2 cellular contexts compared by ENCODE assay signal in the genomic region with DNA sequence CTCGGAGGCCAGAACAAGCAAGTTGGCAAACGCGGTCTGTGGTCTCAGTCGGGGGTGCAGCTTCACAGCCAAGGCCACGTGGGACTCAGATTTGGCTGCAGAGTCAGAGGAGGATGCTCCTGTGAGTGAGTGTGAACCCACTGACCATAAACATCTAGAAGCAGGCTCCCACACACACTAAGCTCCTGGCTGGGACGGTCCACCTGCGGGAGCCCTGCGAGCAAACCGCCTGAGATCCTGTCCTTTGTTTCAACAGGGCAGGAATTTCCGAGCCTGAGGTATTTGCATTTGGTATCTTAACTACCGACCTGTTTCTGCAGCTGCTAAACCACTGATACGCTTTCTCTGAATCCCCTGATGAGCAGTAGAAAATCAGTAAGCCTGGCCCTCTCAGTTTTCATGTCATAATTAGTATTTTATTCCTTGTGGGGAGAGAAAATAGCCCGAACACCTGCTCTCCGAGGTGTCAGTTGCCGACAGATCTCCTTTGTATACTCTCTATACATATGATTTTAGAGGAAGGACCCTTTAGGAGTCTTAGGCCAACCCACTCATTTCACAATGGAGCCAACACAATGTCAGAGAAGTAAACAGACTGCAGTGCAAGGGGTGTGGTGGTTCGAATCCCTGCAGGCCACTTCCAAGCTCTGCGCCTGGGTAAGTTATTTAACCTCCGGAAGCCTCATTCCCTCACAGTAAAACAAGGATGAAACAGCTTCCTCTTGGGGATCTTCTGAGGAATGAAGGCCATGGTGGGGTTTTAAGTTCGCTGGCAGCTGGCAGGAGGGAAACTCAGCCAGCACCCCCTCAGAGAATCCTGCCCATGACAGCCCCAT.
TF ChIP-seq lines count a peak whose summit lies in the region.

No MANE protein-coding gene starts in this region.

TF ChIP-seq in IMR-90, 13 proteins besides CTCF, POLR2A, EP300 and RAD21:
- TF ChIP-seq, protein P1, sequence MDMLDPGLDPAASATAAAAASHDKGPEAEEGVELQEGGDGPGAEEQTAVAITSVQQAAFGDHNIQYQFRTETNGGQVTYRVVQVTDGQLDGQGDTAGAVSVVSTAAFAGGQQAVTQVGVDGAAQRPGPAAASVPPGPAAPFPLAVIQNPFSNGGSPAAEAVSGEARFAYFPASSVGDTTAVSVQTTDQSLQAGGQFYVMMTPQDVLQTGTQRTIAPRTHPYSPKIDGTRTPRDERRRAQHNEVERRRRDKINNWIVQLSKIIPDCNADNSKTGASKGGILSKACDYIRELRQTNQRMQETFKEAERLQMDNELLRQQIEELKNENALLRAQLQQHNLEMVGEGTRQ (IDR thresholded peaks at IDR 0.05; ENCODE audit: low read depth, low read length), result no peak
- no peak for TF ChIP-seq RCOR1 (IDR thresholded peaks at IDR 0.05; ENCODE audit: insufficient replicate concordance, low read length)
- TF ChIP-seq, protein P2, sequence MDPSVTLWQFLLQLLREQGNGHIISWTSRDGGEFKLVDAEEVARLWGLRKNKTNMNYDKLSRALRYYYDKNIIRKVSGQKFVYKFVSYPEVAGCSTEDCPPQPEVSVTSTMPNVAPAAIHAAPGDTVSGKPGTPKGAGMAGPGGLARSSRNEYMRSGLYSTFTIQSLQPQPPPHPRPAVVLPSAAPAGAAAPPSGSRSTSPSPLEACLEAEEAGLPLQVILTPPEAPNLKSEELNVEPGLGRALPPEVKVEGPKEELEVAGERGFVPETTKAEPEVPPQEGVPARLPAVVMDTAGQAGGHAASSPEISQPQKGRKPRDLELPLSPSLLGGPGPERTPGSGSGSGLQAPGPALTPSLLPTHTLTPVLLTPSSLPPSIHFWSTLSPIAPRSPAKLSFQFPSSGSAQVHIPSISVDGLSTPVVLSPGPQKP (IDR thresholded peaks at IDR 0.05; ENCODE audit: borderline replicate concordance, low read depth, low read length), result no peak
- TF ChIP-seq BHLHE40 (IDR thresholded peaks at IDR 0.05; ENCODE audit: low read depth, low read length), result no peak
- no peak for TF ChIP-seq MAFK (IDR thresholded peaks at IDR 0.05; ENCODE audit: low read depth, low read length)
- no peak for TF ChIP-seq CHD1 (IDR thresholded peaks at IDR 0.05; ENCODE audit: low read depth, low read length)
TF ChIP-seq in IMR-90: peak in this region for 0.

TF ChIP-seq in K562, 482 proteins besides CTCF, POLR2A, EP300 and RAD21:
- TF ChIP-seq SP2 (IDR thresholded peaks at IDR 0.05; ENCODE audit: extremely low read depth, low read depth, low read length, poor library complexity, severe bottlenecking) (no peak), ZNF121 (CRISPR knock-in tag; conservative IDR thresholded peaks at IDR 0.05) (no peak), PHF20 (IDR thresholded peaks at IDR 0.05; ENCODE audit: partially characterized antibody) (no peak), PCBP2 (IDR thresholded peaks at IDR 0.05; ENCODE audit: low read depth, low read length, poor library complexity, severe bottlenecking) (no peak), PML (IDR thresholded peaks at IDR 0.05; ENCODE audit: low read length) (no peak), ZNF23 (CRISPR knock-in tag; IDR thresholded peaks at IDR 0.05) (no peak), NR2C2 (CRISPR knock-in tag; IDR thresholded peaks at IDR 0.05) (no peak), NR2C2 (tag; IDR thresholded peaks at IDR 0.05) (no peak), LARP7 (IDR thresholded peaks at IDR 0.05) (no peak), CCNT2 (IDR thresholded peaks at IDR 0.05; ENCODE audit: borderline replicate concordance, extremely low read depth, insufficient read length, low read depth, low read length) (no peak), HDAC8 (tag; IDR thresholded peaks at IDR 0.05) (no peak), SMAD2 (IDR thresholded peaks at IDR 0.05; ENCODE audit: low read depth, low read length) (no peak)
- TF ChIP-seq, protein P3, sequence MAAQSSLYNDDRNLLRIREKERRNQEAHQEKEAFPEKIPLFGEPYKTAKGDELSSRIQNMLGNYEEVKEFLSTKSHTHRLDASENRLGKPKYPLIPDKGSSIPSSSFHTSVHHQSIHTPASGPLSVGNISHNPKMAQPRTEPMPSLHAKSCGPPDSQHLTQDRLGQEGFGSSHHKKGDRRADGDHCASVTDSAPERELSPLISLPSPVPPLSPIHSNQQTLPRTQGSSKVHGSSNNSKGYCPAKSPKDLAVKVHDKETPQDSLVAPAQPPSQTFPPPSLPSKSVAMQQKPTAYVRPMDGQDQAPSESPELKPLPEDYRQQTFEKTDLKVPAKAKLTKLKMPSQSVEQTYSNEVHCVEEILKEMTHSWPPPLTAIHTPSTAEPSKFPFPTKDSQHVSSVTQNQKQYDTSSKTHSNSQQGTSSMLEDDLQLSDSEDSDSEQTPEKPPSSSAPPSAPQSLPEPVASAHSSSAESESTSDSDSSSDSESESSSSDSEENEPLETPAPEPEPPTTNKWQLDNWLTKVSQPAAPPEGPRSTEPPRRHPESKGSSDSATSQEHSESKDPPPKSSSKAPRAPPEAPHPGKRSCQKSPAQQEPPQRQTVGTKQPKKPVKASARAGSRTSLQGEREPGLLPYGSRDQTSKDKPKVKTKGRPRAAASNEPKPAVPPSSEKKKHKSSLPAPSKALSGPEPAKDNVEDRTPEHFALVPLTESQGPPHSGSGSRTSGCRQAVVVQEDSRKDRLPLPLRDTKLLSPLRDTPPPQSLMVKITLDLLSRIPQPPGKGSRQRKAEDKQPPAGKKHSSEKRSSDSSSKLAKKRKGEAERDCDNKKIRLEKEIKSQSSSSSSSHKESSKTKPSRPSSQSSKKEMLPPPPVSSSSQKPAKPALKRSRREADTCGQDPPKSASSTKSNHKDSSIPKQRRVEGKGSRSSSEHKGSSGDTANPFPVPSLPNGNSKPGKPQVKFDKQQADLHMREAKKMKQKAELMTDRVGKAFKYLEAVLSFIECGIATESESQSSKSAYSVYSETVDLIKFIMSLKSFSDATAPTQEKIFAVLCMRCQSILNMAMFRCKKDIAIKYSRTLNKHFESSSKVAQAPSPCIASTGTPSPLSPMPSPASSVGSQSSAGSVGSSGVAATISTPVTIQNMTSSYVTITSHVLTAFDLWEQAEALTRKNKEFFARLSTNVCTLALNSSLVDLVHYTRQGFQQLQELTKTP (IDR thresholded peaks at IDR 0.05; ENCODE audit: low read depth in 1 of 2, partially characterized antibody in 2 of 2), result no peak
- TF ChIP-seq, protein P4, sequence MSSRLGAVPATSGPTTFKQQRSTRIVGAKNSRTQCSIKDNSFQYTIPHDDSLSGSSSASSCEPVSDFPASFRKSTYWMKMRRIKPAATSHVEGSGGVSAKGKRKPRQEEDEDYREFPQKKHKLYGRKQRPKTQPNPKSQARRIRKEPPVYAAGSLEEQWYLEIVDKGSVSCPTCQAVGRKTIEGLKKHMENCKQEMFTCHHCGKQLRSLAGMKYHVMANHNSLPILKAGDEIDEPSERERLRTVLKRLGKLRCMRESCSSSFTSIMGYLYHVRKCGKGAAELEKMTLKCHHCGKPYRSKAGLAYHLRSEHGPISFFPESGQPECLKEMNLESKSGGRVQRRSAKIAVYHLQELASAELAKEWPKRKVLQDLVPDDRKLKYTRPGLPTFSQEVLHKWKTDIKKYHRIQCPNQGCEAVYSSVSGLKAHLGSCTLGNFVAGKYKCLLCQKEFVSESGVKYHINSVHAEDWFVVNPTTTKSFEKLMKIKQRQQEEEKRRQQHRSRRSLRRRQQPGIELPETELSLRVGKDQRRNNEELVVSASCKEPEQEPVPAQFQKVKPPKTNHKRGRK (tag; IDR thresholded peaks at IDR 0.05), result no peak
- TF ChIP-seq, protein P5, sequence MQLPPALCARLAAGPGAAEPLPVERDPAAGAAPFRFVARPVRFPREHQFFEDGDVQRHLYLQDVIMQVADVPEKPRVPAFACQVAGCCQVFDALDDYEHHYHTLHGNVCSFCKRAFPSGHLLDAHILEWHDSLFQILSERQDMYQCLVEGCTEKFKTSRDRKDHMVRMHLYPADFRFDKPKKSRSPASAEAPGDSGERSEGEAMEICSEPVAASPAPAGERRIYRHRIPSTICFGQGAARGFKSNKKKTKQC (CRISPR knock-in tag; IDR thresholded peaks at IDR 0.05), result no peak
TF ChIP-seq in K562: peak in this region for 0.
